Comparison of ENCODE assay signal across 1 cellular context in the genomic region with DNA sequence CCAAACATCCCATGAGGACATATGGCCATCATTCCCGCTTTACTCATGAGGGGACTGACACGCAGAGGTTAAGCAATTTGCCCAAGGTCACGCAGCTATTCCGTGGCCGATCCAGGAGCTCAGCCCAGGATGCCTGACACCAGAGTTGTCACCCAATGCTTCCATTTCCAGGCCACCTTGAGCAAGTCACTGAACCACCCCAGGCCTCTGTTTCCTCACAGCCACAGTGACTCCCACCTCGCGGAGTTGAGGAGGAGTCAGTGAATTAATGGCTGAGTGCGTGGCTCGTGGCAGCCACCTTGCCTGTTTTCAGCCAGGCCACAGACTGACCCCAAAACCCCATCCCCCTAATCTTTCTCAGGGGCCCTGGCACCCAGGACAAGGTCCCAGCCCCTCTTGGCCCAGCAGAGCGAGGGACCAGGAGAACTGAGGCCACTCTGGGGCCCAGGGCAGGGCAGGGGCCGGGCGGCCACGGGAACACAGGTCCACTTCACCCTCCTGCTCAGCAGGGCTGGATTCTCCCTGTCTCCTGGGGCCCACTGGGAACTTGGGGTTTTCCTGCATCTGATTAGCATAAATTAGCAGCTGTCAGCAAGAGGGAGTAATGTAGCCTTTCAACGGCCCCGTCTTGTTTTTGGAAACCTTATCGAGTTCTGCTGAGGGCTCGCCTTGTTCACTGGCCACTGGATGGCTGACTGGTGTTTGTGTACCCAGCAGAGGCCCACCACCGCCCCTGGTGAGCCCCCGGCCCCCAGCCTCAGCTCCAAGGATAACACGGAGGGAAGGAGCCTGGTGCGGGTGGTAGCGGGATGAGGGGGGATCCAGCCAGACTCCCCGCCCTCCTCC.
A peak's percentile ranks its signal among the peaks of the same experiment; 100 is the strongest.
TF ChIP-seq lines count a peak whose summit lies in the region.

No MANE protein-coding gene starts in this region.

TF ChIP-seq in K562, 482 proteins besides CTCF, POLR2A, EP300 and RAD21 (continued from another document and continues in another):
- 0 out of 2 replicates have a peak, but pooled peaks have one; percentile 18 for TF ChIP-seq CUX1 (CRISPR knock-in tag; IDR thresholded peaks at IDR 0.05)
- TF ChIP-seq HNRNPUL1 (IDR thresholded peaks at IDR 0.05; ENCODE audit: low read length) = no peak
- TF ChIP-seq RREB1 (CRISPR knock-in tag; IDR thresholded peaks at IDR 0.05) = peak; percentile 86
- TF ChIP-seq ERF (CRISPR knock-in tag; IDR thresholded peaks at IDR 0.05) = 0 out of 2 replicates have a peak, but pooled peaks have one; percentile 90
- TF ChIP-seq, protein P1, sequence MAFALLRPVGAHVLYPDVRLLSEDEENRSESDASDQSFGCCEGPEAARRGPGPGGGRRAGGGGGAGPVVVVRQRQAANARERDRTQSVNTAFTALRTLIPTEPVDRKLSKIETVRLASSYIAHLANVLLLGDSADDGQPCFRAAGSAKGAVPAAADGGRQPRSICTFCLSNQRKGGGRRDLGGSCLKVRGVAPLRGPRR (CRISPR knock-in tag; IDR thresholded peaks at IDR 0.05) = 0 out of 2 replicates have a peak, but pooled peaks have one; percentile 58
- TF ChIP-seq MTA3 (IDR thresholded peaks at IDR 0.05; ENCODE audit: borderline replicate concordance) = no peak
- TF ChIP-seq ZNF165 (CRISPR knock-in tag; IDR thresholded peaks at IDR 0.05; ENCODE audit: borderline replicate concordance) = peak; percentile 92
- TF ChIP-seq PTRF (tag; IDR thresholded peaks at IDR 0.05) = 0 out of 2 replicates have a peak, but pooled peaks have one; percentile 5
- TF ChIP-seq NBN (IDR thresholded peaks at IDR 0.05; ENCODE audit: low read depth) = no peak
- no peak for TF ChIP-seq YBX1 (IDR thresholded peaks at IDR 0.05)
- TF ChIP-seq ZNF695 (CRISPR knock-in tag; IDR thresholded peaks at IDR 0.05) = peak; percentile 52; the same call in 1 of the 2 replicates
- TF ChIP-seq ZNF79 (CRISPR knock-in tag; IDR thresholded peaks at IDR 0.05; ENCODE audit: low read depth) = peak; percentile 61
- TF ChIP-seq ZNF253 (CRISPR knock-in tag; conservative IDR thresholded peaks at IDR 0.05) = no peak
- no peak for TF ChIP-seq TCF7L2 (IDR thresholded peaks at IDR 0.05; ENCODE audit: low read depth, low read length)
- peak; percentile 53; the same call in 1 of the 2 replicates for TF ChIP-seq ZSCAN32 (CRISPR knock-in tag; IDR thresholded peaks at IDR 0.05)
- 0 out of 2 replicates have a peak, but pooled peaks have one; percentile 12 for TF ChIP-seq E2F5 (CRISPR knock-in tag; IDR thresholded peaks at IDR 0.05)
- TF ChIP-seq, protein P2, sequence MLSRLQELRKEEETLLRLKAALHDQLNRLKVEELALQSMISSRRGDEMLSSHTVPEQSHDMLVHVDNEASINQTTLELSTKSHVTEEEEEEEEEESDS (CRISPR knock-in tag; IDR thresholded peaks at IDR 0.05) = no peak
- no peak for TF ChIP-seq CBX8 (IDR thresholded peaks at IDR 0.05; ENCODE audit: borderline replicate concordance, extremely low read depth, low read depth, low read length, poor library complexity, severe bottlenecking)
- TF ChIP-seq HDAC6 (IDR thresholded peaks at IDR 0.05; ENCODE audit: low read depth, low read length) = no peak
- TF ChIP-seq, protein P3, sequence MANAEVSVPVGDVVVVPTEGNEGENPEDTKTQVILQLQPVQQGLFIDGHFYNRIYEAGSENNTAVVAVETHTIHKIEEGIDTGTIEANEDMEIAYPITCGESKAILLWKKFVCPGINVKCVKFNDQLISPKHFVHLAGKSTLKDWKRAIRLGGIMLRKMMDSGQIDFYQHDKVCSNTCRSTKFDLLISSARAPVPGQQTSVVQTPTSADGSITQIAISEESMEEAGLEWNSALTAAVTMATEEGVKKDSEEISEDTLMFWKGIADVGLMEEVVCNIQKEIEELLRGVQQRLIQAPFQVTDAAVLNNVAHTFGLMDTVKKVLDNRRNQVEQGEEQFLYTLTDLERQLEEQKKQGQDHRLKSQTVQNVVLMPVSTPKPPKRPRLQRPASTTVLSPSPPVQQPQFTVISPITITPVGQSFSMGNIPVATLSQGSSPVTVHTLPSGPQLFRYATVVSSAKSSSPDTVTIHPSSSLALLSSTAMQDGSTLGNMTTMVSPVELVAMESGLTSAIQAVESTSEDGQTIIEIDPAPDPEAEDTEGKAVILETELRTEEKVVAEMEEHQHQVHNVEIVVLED (CRISPR knock-in tag; IDR thresholded peaks at IDR 0.05) = peak; percentile 26; the same call in 1 of the 2 replicates
- no peak for TF ChIP-seq BRF2 (IDR thresholded peaks at IDR 0.05; ENCODE audit: borderline replicate concordance, insufficient read depth, insufficient read length)
- TF ChIP-seq KDM1A (IDR thresholded peaks at IDR 0.05) = no peak
- peak; percentile 65; the same call in 1 of the 2 replicates for TF ChIP-seq ZNF324 (CRISPR knock-in tag; IDR thresholded peaks at IDR 0.05)
- TF ChIP-seq CHD1 (IDR thresholded peaks at IDR 0.05; ENCODE audit: low read length) = no peak
- no peak for TF ChIP-seq POLR3A (IDR thresholded peaks at IDR 0.05; ENCODE audit: borderline replicate concordance, extremely low read depth, insufficient read depth, insufficient read length)
- no peak for TF ChIP-seq CBX5 (IDR thresholded peaks at IDR 0.05; ENCODE audit: borderline replicate concordance, low read depth)
- TF ChIP-seq, protein P4, sequence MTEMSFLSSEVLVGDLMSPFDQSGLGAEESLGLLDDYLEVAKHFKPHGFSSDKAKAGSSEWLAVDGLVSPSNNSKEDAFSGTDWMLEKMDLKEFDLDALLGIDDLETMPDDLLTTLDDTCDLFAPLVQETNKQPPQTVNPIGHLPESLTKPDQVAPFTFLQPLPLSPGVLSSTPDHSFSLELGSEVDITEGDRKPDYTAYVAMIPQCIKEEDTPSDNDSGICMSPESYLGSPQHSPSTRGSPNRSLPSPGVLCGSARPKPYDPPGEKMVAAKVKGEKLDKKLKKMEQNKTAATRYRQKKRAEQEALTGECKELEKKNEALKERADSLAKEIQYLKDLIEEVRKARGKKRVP (CRISPR knock-in tag; IDR thresholded peaks at IDR 0.05) = peak; percentile 69; the same call in 1 of the 2 replicates
- peak; percentile 18; the same call in 1 of the 2 replicates for TF ChIP-seq ZFX (CRISPR knock-in tag; IDR thresholded peaks at IDR 0.05)
- no peak for TF ChIP-seq ARHGAP35 (IDR thresholded peaks at IDR 0.05; ENCODE audit: partially characterized antibody)
- TF ChIP-seq CBFB (CRISPR knock-in tag; IDR thresholded peaks at IDR 0.05) = no peak
- TF ChIP-seq MTF1 (CRISPR knock-in tag; IDR thresholded peaks at IDR 0.05; ENCODE audit: borderline replicate concordance) = no peak
- TF ChIP-seq ZNF778 (CRISPR knock-in tag; IDR thresholded peaks at IDR 0.05) = no peak
- peak; percentile 26 for TF ChIP-seq TCF3 (CRISPR knock-in tag; IDR thresholded peaks at IDR 0.05)
- TF ChIP-seq HDAC3 (IDR thresholded peaks at IDR 0.05; ENCODE audit: borderline replicate concordance, partially characterized antibody) = peak; percentile 11
- TF ChIP-seq ZNF445 (CRISPR knock-in tag; IDR thresholded peaks at IDR 0.05; ENCODE audit: low read depth) = no peak
- 0 out of 2 replicates have a peak, but pooled peaks have one; percentile 5 for TF ChIP-seq SMAD3 (CRISPR knock-in tag; conservative IDR thresholded peaks at IDR 0.05)
- peak in 1 of 2 experiments; percentile 37; a peak in 2 of 4 replicates for TF ChIP-seq MAZ (CRISPR knock-in tag; conservative IDR thresholded peaks at IDR 0.05 in 1 of 2, IDR thresholded peaks at IDR 0.05 in 1 of 2)
- no peak for TF ChIP-seq ZNF551 (CRISPR knock-in tag; IDR thresholded peaks at IDR 0.05)
- peak; percentile 67; the same call in 1 of the 2 replicates for TF ChIP-seq ZNF347 (CRISPR knock-in tag; IDR thresholded peaks at IDR 0.05; ENCODE audit: low read depth)
